In genomic region chr1:241603626-241604337, GRCh38 we compare ENCODE assay signal across 16 cellular contexts. TPM values are rescaled to one million over a fixed set of nuclear protein-coding genes. Genes with fewer than 3 reads are reported as not detected.
A peak's percentile ranks its signal among the peaks of the same experiment; 100 is the strongest.
DNase-seq lines count a peak whose midpoint lies in the region; ATAC-seq and TF ChIP-seq lines count a peak whose summit lies in the region.
"Had no signal": no experiment of that assay in that cellular context is flagged by ENCODE, and none has a peak within 500 bp of the region (broad histone marks: within the 10 kb centered on the region; RNA-seq: fewer than 3 reads in every experiment).

No MANE protein-coding gene starts in this region.

- no peaks in the 10 kb centered on the region for H3K9me3 ChIP-seq in body of pancreas
- H3K9me3 ChIP-seq: upper lobe of left lung had no signal

- H3K4me3 Mint-ChIP-seq in HFFc6: no peak overlapping the region
- H3K4me3 Mint-ChIP-seq: memory B cell had no signal

- H3K27me3 Mint-ChIP-seq in HFFc6 (ENCODE audit: insufficient read depth): peaks cover 2% of the 10 kb centered on the region; the same call in 1 of the 2 replicates
- H3K27me3 Mint-ChIP-seq: memory B cell had no signal

- H3K9me3 Mint-ChIP-seq in HFFc6: no peaks in the 10 kb centered on the region
- H3K9me3 Mint-ChIP-seq: memory B cell had no signal

- H3K27ac ChIP-seq in body of pancreas: peak overlapping the region in 1 of 4 donors; percentile 7
- H3K27ac ChIP-seq: cardiac muscle cell had no signal

- H3K4me3 ChIP-seq in HFF-Myc (replicated peaks; ENCODE audit: low read depth, low read length) (no peak overlapping the region), body of pancreas (no peak overlapping the region)
- H3K4me3 ChIP-seq: cardiac muscle cell, upper lobe of left lung had no signal

- 65 to 68% methylated on average over 5 of the region's 5 CpGs for WGBS in body of pancreas, 2 donors

- TF ChIP-seq CTCF in HFF-Myc (IDR thresholded peaks at IDR 0.05; ENCODE audit: low read depth, low read length, missing control alignments) (no peak), body of pancreas (IDR thresholded peaks at IDR 0.05) (no peak), HFFc6 (IDR thresholded peaks at IDR 0.05) (no peak)

- H3K36me3 ChIP-seq in body of pancreas (replicated peaks in 1 of 2; ENCODE audit: insufficient read depth in 1 of 2, low read depth in 2 of 2): no peaks in the 10 kb centered on the region
- H3K36me3 ChIP-seq: cardiac muscle cell, upper lobe of left lung had no signal

- H3K36me3 Mint-ChIP-seq in HFFc6 (ENCODE audit: low read depth): no peaks in the 10 kb centered on the region; the same call in 1 of the 2 replicates

- intact Hi-C loops in body of pancreas (cut with DNase I): no loop called here

- ATAC-seq in body of pancreas: peak; percentile 52
- ATAC-seq in HG03039 (IDR thresholded peaks at IDR 0.05; ENCODE audit: unreplicated experiment): no peak

- no peaks in the 10 kb centered on the region for H3K4me1 ChIP-seq in body of pancreas
- H3K4me1 ChIP-seq: upper lobe of left lung had no signal

- no peaks in the 10 kb centered on the region for H3K27me3 ChIP-seq in body of pancreas
- H3K27me3 ChIP-seq: cardiac muscle cell, upper lobe of left lung had no signal

- TF ChIP-seq POLR2A in body of pancreas (IDR thresholded peaks at IDR 0.05): no peak

- no peak overlapping the region for H3K27ac Mint-ChIP-seq in HFFc6

- DNase-seq in A172 (ENCODE audit: low spot score) (peak; percentile 84), HFF-Myc (ENCODE audit: extremely low read depth, low read depth) (peak; percentile 41), body of pancreas (no peak), kidney tubule cell (ENCODE audit: low spot score) (peak; percentile 81), HFFc6 (no peak), AG08396 (ENCODE audit: low spot score) (no peak), NCI-H187 (lab: John Stamatoyannopoulos, UW) (no peak)
- DNase-seq: activated CD4-positive, alpha-beta T cell treated with anti-CD3 and anti-CD28 coated beads for 4 hours; hypothalamus; NCI-H2171 treated with DMSO at 0.1 percent for 48 hours; occipital lobe; stimulated activated CD4-positive, alpha-beta T cell treated with anti-CD3 and anti-CD28 coated beads, Interleukin-12 subunit alpha, Interleukin-12 subunit beta, amount 100 ng/mL, for 4 hours had no signal

- H3K4me1 Mint-ChIP-seq in HFFc6 (ENCODE audit: low read depth): peaks cover 54% of the 10 kb centered on the region

RNA-seq across cellular contexts. Expression of gene CHML, which starts 36.4 kb away (rescaled TPM):
- 45.7 and 55.4 TPM in 2 replicates for total RNA-seq in A172 (2014; rRNA removed; shearing (Covaris generic))
- total RNA-seq in body of pancreas: 1 to 10 TPM; 1.6 to 3.6 TPM
- 10 to 100 TPM; 15.2 to 17.9 (median 16.5) TPM for total RNA-seq in HFFc6 (2021; fragmentation: NEBNext Ultra II Directional; extraction: Animal tissue kit (Norgen Biotek cat#: 25700))

RNA-seq across cellular contexts. Expression of gene OPN3, which starts 36.4 kb away (rescaled TPM):
- 12.1 and 22.8 TPM in 2 replicates for total RNA-seq in A172 (2014; rRNA removed; shearing (Covaris generic))
- total RNA-seq in body of pancreas: 1 to 10 TPM; 2.3 to 7.0 TPM
- total RNA-seq in HFFc6 (2021; fragmentation: NEBNext Ultra II Directional; extraction: Animal tissue kit (Norgen Biotek cat#: 25700)): 10 to 100 TPM in 2 of 6 experiments, 1 to 10 TPM in 4; 7.3 to 13.1 (median 9.7) TPM

RNA-seq across cellular contexts. Expression of gene WDR64, which starts 48.3 kb away (rescaled TPM):
- not detected in 2 replicates for total RNA-seq in A172 (2014; rRNA removed; shearing (Covaris generic))
- total RNA-seq in body of pancreas: not detected
- total RNA-seq in HFFc6 (2021; fragmentation: NEBNext Ultra II Directional; extraction: Animal tissue kit (Norgen Biotek cat#: 25700)): not detected
- total RNA-seq: cardiac muscle cell, occipital lobe had no signal

Comparison
In these comparisons a context has a peak if more than half of its experiments do, and no peak if none do; other contexts are left out.
1. DNase-seq: peak in A172 (single experiment), HFF-Myc (single experiment) and kidney tubule cell (single experiment); none in body of pancreas (0 of 4), HFFc6 (single experiment), AG08396 (single experiment) and NCI-H187 (0 of 2).